8 cellular contexts compared by ENCODE assay signal in the genomic region with DNA sequence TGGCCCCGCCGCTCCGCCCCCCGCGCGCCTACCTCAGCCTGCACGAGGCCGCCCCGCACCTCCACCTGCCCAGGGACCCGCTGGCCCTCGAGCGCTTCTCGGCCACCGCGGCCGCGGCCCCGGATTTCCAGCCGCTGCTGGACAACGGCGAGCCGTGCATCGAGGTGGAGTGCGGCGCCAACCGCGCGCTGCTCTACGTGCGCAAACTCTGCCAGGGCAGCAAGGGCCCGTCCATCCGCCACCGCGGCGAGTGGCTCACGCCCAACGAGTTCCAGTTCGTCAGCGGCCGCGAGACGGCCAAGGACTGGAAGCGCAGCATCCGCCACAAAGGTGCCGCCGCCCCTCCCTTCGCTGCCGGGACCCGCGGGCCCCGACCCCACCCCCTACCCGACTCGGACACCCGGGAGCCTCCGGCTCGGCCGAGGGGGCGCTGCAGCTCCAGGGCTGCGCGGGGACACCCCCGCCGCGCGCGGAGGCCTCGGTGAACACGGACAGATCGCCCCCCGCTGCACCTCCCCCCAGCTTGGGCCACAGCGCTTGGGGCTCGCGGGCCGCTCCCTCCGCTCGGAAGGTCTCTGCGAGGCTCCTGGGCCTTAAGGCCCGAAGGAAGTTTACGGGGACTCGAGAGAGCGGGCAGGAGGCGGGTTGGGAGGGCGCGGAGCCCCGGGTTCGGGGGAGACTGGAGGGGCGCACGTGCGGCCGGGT. TPM values are rescaled to one million over a fixed set of nuclear protein-coding genes. Genes with fewer than 3 reads are reported as not detected.
DNase-seq lines count a peak whose midpoint lies in the region; ATAC-seq, FAIRE-seq and TF ChIP-seq lines count a peak whose summit lies in the region.

No MANE protein-coding gene starts in this region.

- TF ChIP-seq CTCF in cardiac muscle cell (IDR thresholded peaks at IDR 0.05; ENCODE audit: low read depth, low read length) (no peak), activated B cell treated with CpG ODN at 0.5 μM for 24 hours (IDR thresholded peaks at IDR 0.05) (no peak)

- no peaks in the 10 kb centered on the region for H3K9me3 ChIP-seq in cardiac muscle cell (ENCODE audit: low read depth)

- peak overlapping the region; percentile 66 for H3K4me3 Mint-ChIP-seq in activated B cell treated with CpG ODN at 0.5 μM for 24 hours

- no peaks in the 10 kb centered on the region for H3K36me3 Mint-ChIP-seq in activated B cell treated with CpG ODN at 0.5 μM for 24 hours (ENCODE audit: low read depth)

- peaks cover 20% of the 10 kb centered on the region for H3K4me1 ChIP-seq in cardiac muscle cell (ENCODE audit: low read depth)

- peak overlapping the region; percentile 51 for H3K27ac ChIP-seq in cardiac muscle cell

- H3K9me3 Mint-ChIP-seq in activated B cell treated with CpG ODN at 0.5 μM for 24 hours, result no peaks in the 10 kb centered on the region

- peaks cover 49% of the 10 kb centered on the region for H3K27me3 Mint-ChIP-seq in activated B cell treated with CpG ODN at 0.5 μM for 24 hours

- POLR2A ChIA-PET in activated B cell treated with CpG ODN at 0.5 μM for 24 hours (lab: Charles Lee), result no interaction called here

- peak; percentile 51 to 80 for DNase-seq in cardiac muscle cell (ENCODE audit: low read depth in 1 of 2, low spot score in 1 of 2)
- no peak for DNase-seq in Right ventricle myocardium inferior (ENCODE audit: missing footprints)
- DNase-seq in activated B cell treated with CpG ODN at 0.5 μM for 24 hours, result no peak
- DNase-seq in left colon, result peak in 1 of 2 donors; percentile 49
- DNase-seq in urothelium cell line (ENCODE audit: low spot score), result peak; percentile 31
- DNase-seq in hippocampal formation (lab: John Stamatoyannopoulos, UW), result no peak

- CTCF ChIA-PET in activated B cell treated with CpG ODN at 0.5 μM for 24 hours (lab: Charles Lee), result no interaction called here

- no peak overlapping the region for H3K27ac Mint-ChIP-seq in activated B cell treated with CpG ODN at 0.5 μM for 24 hours

- intact Hi-C loops in Right ventricle myocardium inferior (cut with DNase I), result no loop called here
- intact Hi-C loops in activated B cell treated with CpG ODN at 0.5 μM for 24 hours (cut with micrococcal nuclease), result loop anchor here (5.0 kb wide), 1 partner anchor 43 kb away; a partner anchor contains a TSS
- intact Hi-C loops in left colon (cut with DNase I, micrococcal nuclease), result no loop called here

- H3K36me3 ChIP-seq in cardiac muscle cell, result no peaks in the 10 kb centered on the region

- H3K4me3 ChIP-seq in cardiac muscle cell, result peak overlapping the region; percentile 89

- ATAC-seq in Right ventricle myocardium inferior, result no peak
- no peak for ATAC-seq in activated B cell treated with CpG ODN at 0.5 μM for 24 hours (ENCODE audit: low read depth)
- ATAC-seq in left colon, result peak; percentile 18
- no peak for ATAC-seq in GM21515 (IDR thresholded peaks at IDR 0.05; ENCODE audit: unreplicated experiment)
- ATAC-seq in GM18520 (IDR thresholded peaks at IDR 0.05; ENCODE audit: unreplicated experiment), result no peak

- H3K27me3 ChIP-seq in cardiac muscle cell, result peaks cover 13% of the 10 kb centered on the region

- no peak for FAIRE-seq in urothelium cell line (lab: Jason Lieb, UNC)

- peaks cover 23% of the 10 kb centered on the region for H3K4me1 Mint-ChIP-seq in activated B cell treated with CpG ODN at 0.5 μM for 24 hours

RNA-seq across cellular contexts. Expression of a gene that starts 1.0 kb away (rescaled TPM):
- total RNA-seq in cardiac muscle cell, result 90.7 and 146 TPM in 2 replicates
- 32.2 and 63.3 TPM in 2 replicates for polyA plus RNA-seq in cardiac muscle cell
- total RNA-seq in Right ventricle myocardium inferior, result 1.7 TPM
- not detected in 2 replicates for total RNA-seq in activated B cell treated with CpG ODN at 0.5 μM for 24 hours
- total RNA-seq in left colon, result 1 to 10 TPM; 1.6 to 5.1 TPM

RNA-seq across cellular contexts. Expression of a gene that starts 34.3 kb away (rescaled TPM):
- total RNA-seq in cardiac muscle cell (98.2 and 119 TPM in 2 replicates), Right ventricle myocardium inferior (41.7 TPM), activated B cell treated with CpG ODN at 0.5 μM for 24 hours (95.5 and 96.8 TPM in 2 replicates), left colon (10 to 100 TPM; 42.8 to 48.5 TPM)
- 95.4 and 122 TPM in 2 replicates for polyA plus RNA-seq in cardiac muscle cell

RNA-seq across cellular contexts. Expression of a gene that starts 35.6 kb away (rescaled TPM):
- total RNA-seq in cardiac muscle cell, result 16.2 and 42.9 TPM in 2 replicates
- polyA plus RNA-seq in cardiac muscle cell, result 31.5 and 40.6 TPM in 2 replicates
- total RNA-seq in Right ventricle myocardium inferior, result 7.0 TPM
- 15.1 and 16.4 TPM in 2 replicates for total RNA-seq in activated B cell treated with CpG ODN at 0.5 μM for 24 hours
- 10 to 100 TPM in 1 of 2 donors, 1 to 10 TPM in 1; 9.9 to 13.1 TPM for total RNA-seq in left colon

RNA-seq across cellular contexts. Expression of a gene that starts 41.5 kb away (rescaled TPM):
- total RNA-seq in cardiac muscle cell (0.36 TPM in 1 of 2 replicates, not detected in the other), Right ventricle myocardium inferior (not detected), activated B cell treated with CpG ODN at 0.5 μM for 24 hours (1.3 and 1.4 TPM in 2 replicates), left colon (under 1 TPM; 0.58 to 0.95 TPM)
- polyA plus RNA-seq in cardiac muscle cell, result 0.60 TPM in 2 replicates

RNA-seq across cellular contexts. Expression of a gene that starts 57.1 kb away (rescaled TPM):
- 0.49 and 1.0 TPM in 2 replicates for total RNA-seq in cardiac muscle cell
- 0.71 and 0.77 TPM in 2 replicates for polyA plus RNA-seq in cardiac muscle cell
- 174 TPM for total RNA-seq in Right ventricle myocardium inferior
- total RNA-seq in activated B cell treated with CpG ODN at 0.5 μM for 24 hours, result not detected in 2 replicates
- under 1 TPM in 1 of 2 donors, not detected in 1; 0.14 TPM for total RNA-seq in left colon

Comparison
In these comparisons a context has a peak if more than half of its experiments do, and no peak if none do; other contexts are left out.
1. DNase-seq: peak in cardiac muscle cell (2 of 2) and urothelium cell line (single experiment); none in Right ventricle myocardium inferior (single experiment), activated B cell treated with CpG ODN at 0.5 μM for 24 hours (single experiment) and hippocampal formation (0 of 2).
2. RNA of a gene that starts 1.0 kb away (total RNA-seq): 90.7 to 146 TPM in cardiac muscle cell; 1.6 to 5.1 TPM in left colon, 1.7 TPM in Right ventricle myocardium inferior (single experiment) and not detected in activated B cell treated with CpG ODN at 0.5 μM for 24 hours; every median in the first group is over 10 times any median in the second.